ENCODE assay signal across 7 cellular contexts in genomic region chr7:47945261-47946015, GRCh38. TPM values are rescaled to one million over a fixed set of nuclear protein-coding genes. Genes with fewer than 3 reads are reported as not detected.
DNase-seq lines count a peak whose midpoint lies in the region; ATAC-seq and TF ChIP-seq lines count a peak whose summit lies in the region.

No MANE protein-coding gene starts in this region.

- no peaks in the 10 kb centered on the region for H3K9me3 Mint-ChIP-seq in endothelial cell (ENCODE audit: unreplicated experiment)
- no peaks in the 10 kb centered on the region for H3K9me3 Mint-ChIP-seq in naive thymus-derived CD8-positive, alpha-beta T cell

- H3K27me3 Mint-ChIP-seq in endothelial cell (ENCODE audit: unreplicated experiment), result peaks cover 4% of the 10 kb centered on the region
- peaks cover 0 to 4% (median 0%) of the 10 kb centered on the region in 5 donors for H3K27me3 Mint-ChIP-seq in naive thymus-derived CD8-positive, alpha-beta T cell

- POLR2A ChIA-PET in naive thymus-derived CD8-positive, alpha-beta T cell (lab: Charles Lee), result no interaction called here

- no peak overlapping the region for H3K27ac Mint-ChIP-seq in endothelial cell (ENCODE audit: unreplicated experiment)
- H3K27ac Mint-ChIP-seq in naive thymus-derived CD8-positive, alpha-beta T cell, result peak overlapping the region in 1 of 10 donors; percentile 8

- TF ChIP-seq CTCF in GM12865 (IDR thresholded peaks at IDR 0.05; ENCODE audit: insufficient read depth, low read depth, low read length, missing control alignments) (peak; percentile 69), endothelial cell (IDR thresholded peaks at IDR 0.05; ENCODE audit: unreplicated experiment) (peak; percentile 80)

- ATAC-seq in HG02852 (IDR thresholded peaks at IDR 0.05; ENCODE audit: unreplicated experiment), result peak; percentile 63
- peak in 1 of 2 donors; percentile 65 for ATAC-seq in naive thymus-derived CD8-positive, alpha-beta T cell

- peaks cover 68% of the 10 kb centered on the region for H3K4me1 Mint-ChIP-seq in endothelial cell (ENCODE audit: unreplicated experiment)
- peaks cover 0 to 6% (median 0%) of the 10 kb centered on the region in 4 donors for H3K4me1 Mint-ChIP-seq in naive thymus-derived CD8-positive, alpha-beta T cell

- H3K4me3 ChIP-seq in GM12865 (ENCODE audit: low read depth, low read length), result no peak overlapping the region

- no peak overlapping the region for H3K4me3 Mint-ChIP-seq in endothelial cell (ENCODE audit: unreplicated experiment)
- H3K4me3 Mint-ChIP-seq in naive thymus-derived CD8-positive, alpha-beta T cell, result no peak overlapping the region

- DNase-seq in GM12865 (ENCODE audit: low read depth) (peak; percentile 77), NCI-H748 (lab: John Stamatoyannopoulos, UW; ENCODE audit: unreplicated experiment) (peak; percentile 63), endothelial cell (ENCODE audit: low spot score) (peak; percentile 76)
- DNase-seq in activated CD8-positive, alpha-beta memory T cell treated with anti-CD3 and anti-CD28 coated beads for 4 hours (ENCODE audit: low read depth in 2 of 2), result peak; percentile 42 to 43
- DNase-seq in naive thymus-derived CD8-positive, alpha-beta T cell, result peak; percentile 41 to 86 (median 65)
- DNase-seq in stimulated activated naive CD4-positive, alpha-beta T cell (lab: John Stamatoyannopoulos, UW), result peak; percentile 24 to 73 (median 62)

- no peaks in the 10 kb centered on the region for H3K36me3 Mint-ChIP-seq in endothelial cell (ENCODE audit: low read depth, unreplicated experiment)
- H3K36me3 Mint-ChIP-seq in naive thymus-derived CD8-positive, alpha-beta T cell, result no peaks in the 10 kb centered on the region

RNA-seq across cellular contexts. Expression of gene PKD1L1, which starts 2.8 kb away (rescaled TPM):
- 4.8 TPM for total RNA-seq in endothelial cell (ENCODE audit: unreplicated experiment)
- under 1 TPM; 0.66 to 0.78 TPM for total RNA-seq in naive thymus-derived CD8-positive, alpha-beta T cell
- under 1 TPM in 2 of 3 donors, not detected in 1; 0.07 to 0.08 TPM for polyA plus RNA-seq in naive thymus-derived CD8-positive, alpha-beta T cell

RNA-seq across cellular contexts. Expression of gene HUS1, which starts 34.0 kb away (rescaled TPM):
- 27.4 TPM for total RNA-seq in endothelial cell (ENCODE audit: unreplicated experiment)
- total RNA-seq in naive thymus-derived CD8-positive, alpha-beta T cell, result 10 to 100 TPM; 74.2 to 78.8 TPM
- polyA plus RNA-seq in naive thymus-derived CD8-positive, alpha-beta T cell, result 10 to 100 TPM; 26.9 to 36.8 (median 32.5) TPM
